Comparison of ENCODE assay signal across 8 cellular contexts in the genomic region with DNA sequence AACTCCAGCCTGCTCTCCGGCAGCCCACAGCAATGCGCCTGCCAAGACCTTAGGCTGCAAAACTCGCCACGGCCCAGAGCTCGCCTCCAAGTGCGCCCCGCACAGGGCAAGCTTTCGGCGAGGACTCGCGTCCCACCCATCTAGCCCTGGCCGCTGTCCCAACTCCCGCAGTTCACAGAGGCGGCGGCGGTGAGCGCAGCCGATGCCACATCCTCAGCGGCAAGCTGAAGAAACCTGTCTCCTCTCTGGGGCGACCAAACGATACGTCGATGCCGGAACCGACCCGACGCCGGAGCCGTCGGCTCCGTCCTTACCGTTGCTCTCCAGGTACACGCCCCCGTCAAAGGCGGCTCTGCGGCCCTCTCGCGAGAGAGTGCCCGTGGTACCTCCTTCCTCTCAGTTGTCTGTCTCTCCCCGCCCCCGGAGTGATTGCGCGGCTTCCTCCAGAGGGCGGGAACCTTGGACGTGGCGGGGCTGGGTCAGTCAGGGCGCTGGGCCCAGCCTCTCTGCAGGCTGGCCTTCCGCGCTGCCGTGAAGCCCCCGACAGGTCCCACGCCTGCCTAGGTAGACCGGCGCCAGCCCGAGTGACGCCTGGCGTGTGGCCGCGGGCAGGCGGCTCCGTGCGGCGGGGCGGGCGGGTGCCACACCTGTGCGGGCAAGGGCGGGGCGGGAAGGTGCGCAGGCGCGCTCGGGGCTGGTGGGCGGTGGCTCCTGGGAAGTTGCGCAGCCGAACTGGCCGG. TPM values are rescaled to one million over a fixed set of nuclear protein-coding genes. Genes with fewer than 3 reads are reported as not detected.
DNase-seq lines count a peak whose midpoint lies in the region; ATAC-seq and TF ChIP-seq lines count a peak whose summit lies in the region.

No MANE protein-coding gene starts in this region.

- H3K9me3 ChIP-seq in DND-41 (ENCODE audit: insufficient read depth, low read length, severe bottlenecking) (no peaks in the 10 kb centered on the region), PC-9 (ENCODE audit: insufficient read depth, low read depth) (no peaks in the 10 kb centered on the region), muscle layer of colon (ENCODE audit: low read length) (no peaks in the 10 kb centered on the region)

- H3K79me2 ChIP-seq in DND-41 (ENCODE audit: insufficient read depth, low read length) = peaks cover 37% of the 10 kb centered on the region
- H3K79me2 ChIP-seq in PC-9 (ENCODE audit: low read depth) = peaks cover 66% of the 10 kb centered on the region

- H3F3A ChIP-seq in PC-9 (ENCODE audit: insufficient read depth, low read depth) = peaks cover 13% of the 10 kb centered on the region

- no TSS peak for BruUV-seq in PC-9 (replicated peaks; lab: Mats Ljungman, UMichigan)

- CTCF ChIA-PET in PC-9 (lab: Charles Lee) = no interaction called here

- H3K36me3 ChIP-seq in DND-41 (ENCODE audit: insufficient read depth, low read length) (no peaks in the 10 kb centered on the region; the same call in 1 of the 2 replicates), PC-9 (ENCODE audit: low read depth) (no peaks in the 10 kb centered on the region), muscle layer of colon (ENCODE audit: insufficient read depth, low read length) (no peaks in the 10 kb centered on the region)

- intact Hi-C loops in PC-9 (cut with micrococcal nuclease; ENCODE audit: unreplicated experiment) = loop anchor here (1.0 to 5.0 kb wide), 5 partner anchors 102 to 919 kb away; partner anchors contain the start of genes ELF2 and SCOC

- H2AFZ ChIP-seq in DND-41 (ENCODE audit: low read depth, low read length) (peak overlapping the region; percentile 96), PC-9 (peak overlapping the region; percentile 85)

- H3K9ac ChIP-seq in DND-41 (ENCODE audit: low read depth, low read length) (peak overlapping the region; percentile 81), muscle layer of colon (ENCODE audit: low read length) (peak overlapping the region; percentile 98)

- peak overlapping the region; percentile 63 to 88 for H3K4me3 ChIP-seq in DND-41 (ENCODE audit: low read depth in 1 of 2, low read length in 2 of 2)
- H3K4me3 ChIP-seq in PC-9 = peak overlapping the region; percentile 90
- peak overlapping the region; percentile 70 to 99 for H3K4me3 ChIP-seq in muscle layer of colon (ENCODE audit: low read depth in 1 of 2, low read length in 2 of 2)

- peak overlapping the region; percentile 87 for H3K4me2 ChIP-seq in DND-41 (ENCODE audit: insufficient read depth, low read length)
- peak overlapping the region; percentile 98 for H3K4me2 ChIP-seq in PC-9

- H4K20me1 ChIP-seq in DND-41 (ENCODE audit: insufficient read depth, low read length) (no peaks in the 10 kb centered on the region), PC-9 (ENCODE audit: insufficient read depth) (no peaks in the 10 kb centered on the region)

- POLR2A ChIA-PET in PC-9 (lab: Charles Lee; ENCODE audit: unreplicated experiment) = interaction anchor here (0.6 to 0.9 kb wide), 6 partner anchors 99 to 502 kb away, joined by 3 to 12 read pairs (median 6); no protein-coding TSS in a partner anchor

- H3K27ac ChIP-seq in DND-41 (ENCODE audit: low read length) = peak overlapping the region; percentile 84
- peak overlapping the region; percentile 79 for H3K27ac ChIP-seq in PC-9
- peak overlapping the region; percentile 94 for H3K27ac ChIP-seq in muscle layer of colon (ENCODE audit: low read depth, low read length)

- H3K4me1 ChIP-seq in DND-41 (ENCODE audit: insufficient read depth, low read length) (peaks cover 50% of the 10 kb centered on the region), PC-9 (replicated peaks; ENCODE audit: insufficient read depth) (peaks cover 38% of the 10 kb centered on the region), muscle layer of colon (ENCODE audit: insufficient read depth, low read length) (peaks cover 41% of the 10 kb centered on the region)

- no peaks in the 10 kb centered on the region for H3K9me2 ChIP-seq in PC-9 (ENCODE audit: insufficient read depth)

- no peaks in the 10 kb centered on the region for H3K27me3 ChIP-seq in DND-41 (ENCODE audit: insufficient read depth, low read length, poor library complexity)
- no peaks in the 10 kb centered on the region for H3K27me3 ChIP-seq in PC-9 (ENCODE audit: insufficient read depth, low read depth)
- no peaks in the 10 kb centered on the region for H3K27me3 ChIP-seq in muscle layer of colon (ENCODE audit: control insufficient read depth in 1 of 2, insufficient read depth in 2 of 2, low read length in 2 of 2)

- TF ChIP-seq CTCF in DND-41 (IDR thresholded peaks at IDR 0.05; ENCODE audit: borderline replicate concordance, extremely low read depth, low read length, poor library complexity, severe bottlenecking) = no peak
- TF ChIP-seq CTCF in PC-9 (conservative IDR thresholded peaks at IDR 0.05) = peak; percentile 16; the same call in 1 of the 2 replicates

- ATAC-seq in DND-41 (ENCODE audit: insufficient read depth, low read depth) (peak; percentile 91), GM21737 (IDR thresholded peaks at IDR 0.05; ENCODE audit: unreplicated experiment) (peak; percentile 87), esophagus mucosa (peak; percentile 98)

- peak; percentile 94 for DNase-seq in DND-41
- peak; percentile 92 for DNase-seq in KG1 (lab: John Stamatoyannopoulos, UW)
- DNase-seq in PC-9 = peak; percentile 86 to 96
- peak; percentile 97 for DNase-seq in activated T-cell treated with anti-CD3 and anti-CD28 coated beads, Interleukin-2, amount 50 U/mL, for 48 hours
- DNase-seq in stimulated activated CD8-positive, alpha-beta memory T cell treated with anti-CD3 and anti-CD28 coated beads, Interleukin-7, amount 100 ng/mL, for 1 hour (ENCODE audit: low read depth in 2 of 2) = peak; percentile 90

RNA-seq across cellular contexts. Expression of gene RAB33B, which starts 0.4 kb away (rescaled TPM):
- total RNA-seq in PC-9 (2021) = 6.6 and 7.7 TPM in 2 replicates
- 4.0 TPM for total RNA-seq in esophagus mucosa

Comparison
In these comparisons a context has a peak if more than half of its experiments do, and no peak if none do; other contexts are left out.
1. Peak in every context shown above with its lines: DNase-seq, ATAC-seq, H3K4me3 ChIP-seq and H3K27ac ChIP-seq.